ENCODE assay signal across 8 cellular contexts in genomic region chr16:83807710-83808572, GRCh38. TPM values are rescaled to one million over a fixed set of nuclear protein-coding genes. Genes with fewer than 3 reads are reported as not detected.
A peak's percentile ranks its signal among the peaks of the same experiment; 100 is the strongest.
DNase-seq lines count a peak whose midpoint lies in the region; TF ChIP-seq lines count a peak whose summit lies in the region.

Gene HSBP1 (plus strand): TSS chr16:83807978. CDS start chr16:83808077, 99 bp downstream.

- TF ChIP-seq POLR2A in suprapubic skin (IDR thresholded peaks at IDR 0.05) = peak in 1 of 2 donors; percentile 20

- peaks cover 45% of the 10 kb centered on the region for H3K79me2 ChIP-seq in SK-N-SH (ENCODE audit: insufficient read depth)

- no peaks in the 10 kb centered on the region for H3K9me3 ChIP-seq in SK-N-SH
- H3K9me3 ChIP-seq in suprapubic skin = no peaks in the 10 kb centered on the region

- H3K9ac ChIP-seq in SK-N-SH = peak within 1 kb of the TSS; percentile 83

- TF ChIP-seq CTCF in GM06990 (IDR thresholded peaks at IDR 0.05; ENCODE audit: insufficient read depth, low read length, poor library complexity, severe bottlenecking) (no peak), HFF-Myc (IDR thresholded peaks at IDR 0.05; ENCODE audit: low read depth, low read length, missing control alignments) (no peak), SK-N-SH (IDR thresholded peaks at IDR 0.05) (no peak), suprapubic skin (IDR thresholded peaks at IDR 0.05) (no peak)

- H3K27me3 ChIP-seq in GM06990 (replicated peaks; ENCODE audit: control insufficient read depth, insufficient read depth, low read length) = no peaks in the 10 kb centered on the region
- H3K27me3 ChIP-seq in SK-N-SH (ENCODE audit: insufficient read depth) = no peaks in the 10 kb centered on the region
- no peaks in the 10 kb centered on the region for H3K27me3 ChIP-seq in suprapubic skin

- peaks cover 28% of the 10 kb centered on the region for H3K36me3 Mint-ChIP-seq in activated naive CD4-positive, alpha-beta T cell treated with anti-CD3 and anti-CD28 coated beads, Interleukin-2, amount 10 ng/mL, durations not matched to agents 7 days and 5 days

- H3K9me2 ChIP-seq in SK-N-SH = no peaks in the 10 kb centered on the region

- H3K27me3 Mint-ChIP-seq in activated naive CD4-positive, alpha-beta T cell treated with anti-CD3 and anti-CD28 coated beads, Interleukin-2, amount 10 ng/mL, durations not matched to agents 7 days and 5 days = peaks cover 5% of the 10 kb centered on the region

- H3F3A ChIP-seq in SK-N-SH (replicated peaks; ENCODE audit: insufficient read depth) = peaks cover 3% of the 10 kb centered on the region

- H3K27ac ChIP-seq in SK-N-SH (ENCODE audit: low read depth in 2 of 2, low read length in 1 of 2) (peak within 1 kb of the TSS; percentile 62 to 82), suprapubic skin (peak within 1 kb of the TSS; percentile 85)

- H3K36me3 ChIP-seq in GM06990 (ENCODE audit: control insufficient read depth, insufficient read depth, low read length) (peaks cover under 1% of the 10 kb centered on the region; the same call in 1 of the 2 replicates), SK-N-SH (replicated peaks in 1 of 2; ENCODE audit: control insufficient read depth in 1 of 2, insufficient read depth in 2 of 2, low read length in 1 of 2) (peaks cover 27 to 37% of the 10 kb centered on the region in 2 experiments), suprapubic skin (peaks cover 3% of the 10 kb centered on the region)

- H2AFZ ChIP-seq in SK-N-SH (ENCODE audit: low read depth) = peak within 1 kb of the TSS; percentile 77

- peaks cover 7 to 8% of the 10 kb centered on the region in 2 experiments; a peak in 3 of 4 replicates for H3K4me1 ChIP-seq in SK-N-SH (ENCODE audit: control insufficient read depth in 1 of 2, insufficient read depth in 2 of 2, low read depth in 1 of 2, low read length in 1 of 2)
- H3K4me1 ChIP-seq in suprapubic skin = peaks cover 32% of the 10 kb centered on the region

- H3K9me3 Mint-ChIP-seq in activated naive CD4-positive, alpha-beta T cell treated with anti-CD3 and anti-CD28 coated beads, Interleukin-2, amount 10 ng/mL, durations not matched to agents 7 days and 5 days = no peaks in the 10 kb centered on the region

- H3K4me3 Mint-ChIP-seq in activated naive CD4-positive, alpha-beta T cell treated with anti-CD3 and anti-CD28 coated beads, Interleukin-2, amount 10 ng/mL, durations not matched to agents 7 days and 5 days = peak within 1 kb of the TSS; percentile 97

- H3K27ac Mint-ChIP-seq in activated naive CD4-positive, alpha-beta T cell treated with anti-CD3 and anti-CD28 coated beads, Interleukin-2, amount 10 ng/mL, durations not matched to agents 7 days and 5 days = peak within 1 kb of the TSS; percentile 91

- peaks cover 40% of the 10 kb centered on the region for H3K4me1 Mint-ChIP-seq in activated naive CD4-positive, alpha-beta T cell treated with anti-CD3 and anti-CD28 coated beads, Interleukin-2, amount 10 ng/mL, durations not matched to agents 7 days and 5 days

- DNase-seq in GM06990 (ENCODE audit: extremely low read depth, insufficient read length) = peak; percentile 91
- DNase-seq in HFF-Myc (ENCODE audit: extremely low read depth, low read depth) = peak; percentile 69
- DNase-seq in MV-4-11 (lab: John Stamatoyannopoulos, UW) = peak; percentile 90
- peak; percentile 97 for DNase-seq in SK-N-SH
- peak; percentile 95 for DNase-seq in activated naive CD4-positive, alpha-beta T cell treated with anti-CD3 and anti-CD28 coated beads, Interleukin-2, amount 10 ng/mL, durations not matched to agents 7 days and 5 days
- peak; percentile 87 for DNase-seq in globus pallidus (ENCODE audit: low spot score)
- DNase-seq in nucleus accumbens (lab: John Stamatoyannopoulos, UW) = peak; percentile 40 to 94 (median 86)
- DNase-seq in suprapubic skin (ENCODE audit: low spot score in 2 of 2) = peak; percentile 97 to 98

- peak within 1 kb of the TSS; percentile 74 for H3K4me3 ChIP-seq in GM06990 (replicated peaks; ENCODE audit: low read depth, low read length)
- H3K4me3 ChIP-seq in HFF-Myc (replicated peaks; ENCODE audit: low read depth, low read length) = peak within 1 kb of the TSS; percentile 74
- H3K4me3 ChIP-seq in SK-N-SH (ENCODE audit: low read depth in 2 of 2, low read length in 1 of 2) = peak within 1 kb of the TSS; percentile 90 to 95
- H3K4me3 ChIP-seq in suprapubic skin = peak within 1 kb of the TSS; percentile 89

- POLR2A ChIA-PET in SK-N-SH (lab: Yijun Ruan, JAX) = interaction anchor here (0.6 kb wide), 1 partner anchor 16 kb away, joined by 3 read pairs; no protein-coding TSS in a partner anchor

- TF ChIP-seq RAD21 in SK-N-SH (IDR thresholded peaks at IDR 0.05; ENCODE audit: low read length) = no peak

- 2% methylated on average over 23 of the region's 76 CpGs for WGBS in SK-N-SH (ENCODE audit: low lambda C conversion rate)
- 1% methylated on average over 23 of the region's 76 CpGs for WGBS in suprapubic skin

- H4K20me1 ChIP-seq in SK-N-SH (ENCODE audit: insufficient read depth) = no peaks in the 10 kb centered on the region; the same call in 1 of the 2 replicates

- CTCF ChIA-PET in SK-N-SH (lab: Yijun Ruan, JAX) = interaction anchor here (0.6 to 1.9 kb wide), 2 partner anchors 17 to 1069 kb away, joined by 3 to 5 read pairs; no protein-coding TSS in a partner anchor
- CTCF ChIA-PET in activated naive CD4-positive, alpha-beta T cell treated with anti-CD3 and anti-CD28 coated beads, Interleukin-2, amount 10 ng/mL, durations not matched to agents 7 days and 5 days (lab: Charles Lee) = interaction anchor here (1.5 kb wide), 1 partner anchor 18 kb away, joined by 3 read pairs; no protein-coding TSS in a partner anchor

- TF ChIP-seq EP300 in SK-N-SH (IDR thresholded peaks at IDR 0.05; ENCODE audit: borderline replicate concordance in 1 of 2, low read depth in 1 of 2, low read length in 1 of 2) (no peak), suprapubic skin (IDR thresholded peaks at IDR 0.05) (no peak)

- peak within 1 kb of the TSS; percentile 94 for H3K4me2 ChIP-seq in SK-N-SH

TF ChIP-seq in SK-N-SH, 30 proteins besides CTCF, POLR2A, EP300 and RAD21 (continues in another document):
- TF ChIP-seq RFX5 (IDR thresholded peaks at IDR 0.05; ENCODE audit: low read length) (no peak), GABPA (IDR thresholded peaks at IDR 0.05; ENCODE audit: low read depth) (peak; percentile 84), TCF12 (IDR thresholded peaks at IDR 0.05) (no peak), USF2 (IDR thresholded peaks at IDR 0.05; ENCODE audit: borderline replicate concordance, low read depth, low read length) (no peak), RXRA (IDR thresholded peaks at IDR 0.05; ENCODE audit: borderline replicate concordance, low read depth) (no peak), FOXJ3 (CRISPR knock-in tag; IDR thresholded peaks at IDR 0.05) (no peak), RCOR1 (IDR thresholded peaks at IDR 0.05; ENCODE audit: low read length) (no peak), YY1 (IDR thresholded peaks at IDR 0.05; ENCODE audit: low read depth) (no peak), FOSL2 (IDR thresholded peaks at IDR 0.05; ENCODE audit: borderline replicate concordance, low read depth) (no peak), TEAD4 (IDR thresholded peaks at IDR 0.05; ENCODE audit: borderline replicate concordance, insufficient read depth) (no peak), POLR2AphosphoS5 (IDR thresholded peaks at IDR 0.05; ENCODE audit: low read depth, low read length) (peak; percentile 83), FOXM1 (IDR thresholded peaks at IDR 0.05; ENCODE audit: low read depth) (no peak)
- TF ChIP-seq, protein P1, sequence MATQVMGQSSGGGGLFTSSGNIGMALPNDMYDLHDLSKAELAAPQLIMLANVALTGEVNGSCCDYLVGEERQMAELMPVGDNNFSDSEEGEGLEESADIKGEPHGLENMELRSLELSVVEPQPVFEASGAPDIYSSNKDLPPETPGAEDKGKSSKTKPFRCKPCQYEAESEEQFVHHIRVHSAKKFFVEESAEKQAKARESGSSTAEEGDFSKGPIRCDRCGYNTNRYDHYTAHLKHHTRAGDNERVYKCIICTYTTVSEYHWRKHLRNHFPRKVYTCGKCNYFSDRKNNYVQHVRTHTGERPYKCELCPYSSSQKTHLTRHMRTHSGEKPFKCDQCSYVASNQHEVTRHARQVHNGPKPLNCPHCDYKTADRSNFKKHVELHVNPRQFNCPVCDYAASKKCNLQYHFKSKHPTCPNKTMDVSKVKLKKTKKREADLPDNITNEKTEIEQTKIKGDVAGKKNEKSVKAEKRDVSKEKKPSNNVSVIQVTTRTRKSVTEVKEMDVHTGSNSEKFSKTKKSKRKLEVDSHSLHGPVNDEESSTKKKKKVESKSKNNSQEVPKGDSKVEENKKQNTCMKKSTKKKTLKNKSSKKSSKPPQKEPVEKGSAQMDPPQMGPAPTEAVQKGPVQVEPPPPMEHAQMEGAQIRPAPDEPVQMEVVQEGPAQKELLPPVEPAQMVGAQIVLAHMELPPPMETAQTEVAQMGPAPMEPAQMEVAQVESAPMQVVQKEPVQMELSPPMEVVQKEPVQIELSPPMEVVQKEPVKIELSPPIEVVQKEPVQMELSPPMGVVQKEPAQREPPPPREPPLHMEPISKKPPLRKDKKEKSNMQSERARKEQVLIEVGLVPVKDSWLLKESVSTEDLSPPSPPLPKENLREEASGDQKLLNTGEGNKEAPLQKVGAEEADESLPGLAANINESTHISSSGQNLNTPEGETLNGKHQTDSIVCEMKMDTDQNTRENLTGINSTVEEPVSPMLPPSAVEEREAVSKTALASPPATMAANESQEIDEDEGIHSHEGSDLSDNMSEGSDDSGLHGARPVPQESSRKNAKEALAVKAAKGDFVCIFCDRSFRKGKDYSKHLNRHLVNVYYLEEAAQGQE (IDR thresholded peaks at IDR 0.05; ENCODE audit: low read depth, low read length) = peak; percentile 58; the same call in 1 of the 2 replicates

RNA-seq across cellular contexts. Expression of gene HSBP1, which starts in this region (rescaled TPM):
- polyA plus RNA-seq in SK-N-SH (2012; rRNA removed) = 99.8 and 177 TPM in 2 replicates
- polyA plus RNA-seq in SK-N-SH (2012; cell fraction: cytosol; rRNA removed) = 152 and 247 TPM in 2 replicates
- polyA plus RNA-seq in SK-N-SH (2012; cell fraction: nucleus; rRNA removed) = 42.5 and 61.4 TPM in 2 replicates
- 10 to 100 TPM; 13.4 to 22.0 (median 17.2) TPM for total RNA-seq in suprapubic skin

Comparison
In these comparisons a context has a peak if more than half of its experiments do, and no peak if none do; other contexts are left out.
1. Peak in every context shown above with its lines: DNase-seq, H3K4me3 ChIP-seq and H3K27ac ChIP-seq.